Comparison of ENCODE assay signal across 8 cellular contexts in genomic region chr10:103969436-103969835, GRCh38. TPM values are rescaled to one million over a fixed set of nuclear protein-coding genes. Genes with fewer than 3 reads are reported as not detected.
DNase-seq lines count a peak whose midpoint lies in the region; ATAC-seq and TF ChIP-seq lines count a peak whose summit lies in the region.

No MANE protein-coding gene starts in this region.

- H3K27ac ChIP-seq in CD4-positive, CD25-positive, alpha-beta regulatory T cell (ENCODE audit: insufficient read depth, low read length, poor library complexity, severe bottlenecking), result peak overlapping the region; percentile 33
- H3K27ac ChIP-seq in dorsolateral prefrontal cortex, result peak overlapping the region in 38 of 59 donors; percentile 2 to 96 (median 38)
- H3K27ac ChIP-seq in neural cell (ENCODE audit: low read length), result no peak overlapping the region

- no peaks in the 10 kb centered on the region for H3K9me2 ChIP-seq in neural cell (ENCODE audit: insufficient read depth, low read length)

- peaks cover 44% of the 10 kb centered on the region for H3K4me1 ChIP-seq in CD4-positive, CD25-positive, alpha-beta regulatory T cell (ENCODE audit: control insufficient read depth, insufficient read depth, low read length, poor library complexity, severe bottlenecking)

- no peak for TF ChIP-seq RAD21 in neural cell (conservative IDR thresholded peaks at IDR 0.05)

- no peak for TF ChIP-seq CTCF in dorsolateral prefrontal cortex (IDR thresholded peaks at IDR 0.05 in 54 of 56, conservative IDR thresholded peaks at IDR 0.05 in 2 of 56; ENCODE audit: low read depth in 1 of 56, partially characterized antibody in 56 of 56)
- TF ChIP-seq CTCF in neural cell (IDR thresholded peaks at IDR 0.05; ENCODE audit: poor library complexity, severe bottlenecking), result no peak

- H3K4me3 ChIP-seq in CD4-positive, CD25-positive, alpha-beta regulatory T cell (ENCODE audit: low read depth, low read length), result peak overlapping the region; percentile 99
- H3K4me3 ChIP-seq in MG63 (peak overlapping the region; percentile 89), dorsolateral prefrontal cortex (peak overlapping the region; percentile 59 to 96 (median 84)), neural cell (ENCODE audit: low read length) (peak overlapping the region; percentile 90)

- peak overlapping the region in 2 of 3 donors; percentile 89 to 98 for H3K27ac Mint-ChIP-seq in CD4-positive, CD25-positive, alpha-beta regulatory T cell

- peaks cover 25% of the 10 kb centered on the region for H3K79me2 ChIP-seq in neural cell (replicated peaks; ENCODE audit: insufficient read depth, low read length)

- no peaks in the 10 kb centered on the region for H3K27me3 Mint-ChIP-seq in CD4-positive, CD25-positive, alpha-beta regulatory T cell

- no peak overlapping the region for H2AFZ ChIP-seq in neural cell (ENCODE audit: low read depth, low read length)

- H3K4me3 Mint-ChIP-seq in CD4-positive, CD25-positive, alpha-beta regulatory T cell, result peak overlapping the region; percentile 98 to 100 (median 98)

- intact Hi-C loops in dorsolateral prefrontal cortex (cut with DNase I), result loop anchor here (5.0 kb wide), 3 partner anchors 37 to 63 kb away; no protein-coding TSS in a partner anchor

- H3K27me3 ChIP-seq in CD4-positive, CD25-positive, alpha-beta regulatory T cell (ENCODE audit: control insufficient read depth, insufficient read depth, low read length), result no peaks in the 10 kb centered on the region
- no peaks in the 10 kb centered on the region for H3K27me3 ChIP-seq in MG63
- no peaks in the 10 kb centered on the region for H3K27me3 ChIP-seq in dorsolateral prefrontal cortex
- H3K27me3 ChIP-seq in neural cell (ENCODE audit: insufficient read depth, low read depth, low read length), result no peaks in the 10 kb centered on the region

- TF ChIP-seq EP300 in neural cell (conservative IDR thresholded peaks at IDR 0.05; ENCODE audit: poor library complexity, severe bottlenecking), result no peak

- ATAC-seq in CD4-positive, CD25-positive, alpha-beta regulatory T cell (ENCODE audit: low read depth in 2 of 2), result no peak
- ATAC-seq in GM19395 (IDR thresholded peaks at IDR 0.05; ENCODE audit: unreplicated experiment) (no peak), HG03442 (IDR thresholded peaks at IDR 0.05; ENCODE audit: unreplicated experiment) (no peak), HG03139 (IDR thresholded peaks at IDR 0.05; ENCODE audit: unreplicated experiment) (no peak), GM18861 (IDR thresholded peaks at IDR 0.05; ENCODE audit: unreplicated experiment) (no peak)

- peaks cover 43 to 75% (median 57%) of the 10 kb centered on the region in 4 donors for H3K4me1 Mint-ChIP-seq in CD4-positive, CD25-positive, alpha-beta regulatory T cell

- H3K36me3 ChIP-seq in CD4-positive, CD25-positive, alpha-beta regulatory T cell (ENCODE audit: control insufficient read depth, insufficient read depth, low read length), result no peaks in the 10 kb centered on the region
- H3K36me3 ChIP-seq in MG63 (no peaks in the 10 kb centered on the region), neural cell (ENCODE audit: insufficient read depth, low read length) (no peaks in the 10 kb centered on the region)

- DNase-seq in CD4-positive, CD25-positive, alpha-beta regulatory T cell, result no peak
- no peak for DNase-seq in MG63
- DNase-seq in dorsolateral prefrontal cortex, result no peak

- no peaks in the 10 kb centered on the region for H3K9me3 ChIP-seq in CD4-positive, CD25-positive, alpha-beta regulatory T cell (ENCODE audit: control insufficient read depth in 2 of 2, low read length in 2 of 2)
- H3K9me3 ChIP-seq in MG63, result no peaks in the 10 kb centered on the region
- no peaks in the 10 kb centered on the region for H3K9me3 ChIP-seq in neural cell (ENCODE audit: low read length)

- peak overlapping the region; percentile 43 for H3K4me2 ChIP-seq in neural cell (ENCODE audit: low read length)

- H3K9ac ChIP-seq in neural cell (ENCODE audit: low read length), result no peak overlapping the region

- H3F3A ChIP-seq in neural cell (ENCODE audit: insufficient read depth, low read length, poor library complexity, severe bottlenecking), result no peaks in the 10 kb centered on the region

- peaks cover 0 to 4% (median 0%) of the 10 kb centered on the region in 7 donors for H3K9me3 Mint-ChIP-seq in CD4-positive, CD25-positive, alpha-beta regulatory T cell

- H3K36me3 Mint-ChIP-seq in CD4-positive, CD25-positive, alpha-beta regulatory T cell, result peaks cover 10% of the 10 kb centered on the region

- no peaks in the 10 kb centered on the region for H4K20me1 ChIP-seq in neural cell (ENCODE audit: insufficient read depth)

TF ChIP-seq in neural cell, 6 proteins besides CTCF, POLR2A, EP300 and RAD21:
- TF ChIP-seq EZH2 (IDR thresholded peaks at IDR 0.05; ENCODE audit: borderline replicate concordance, insufficient read depth, low read length, poor library complexity, severe bottlenecking) (no peak), TAF1 (IDR thresholded peaks at IDR 0.05; ENCODE audit: low read depth) (no peak), POLR2AphosphoS5 (IDR thresholded peaks at IDR 0.05) (no peak), REST (IDR thresholded peaks at IDR 0.05; ENCODE audit: borderline replicate concordance) (no peak), SMC3 (conservative IDR thresholded peaks at IDR 0.05; ENCODE audit: poor library complexity) (no peak), MXI1 (conservative IDR thresholded peaks at IDR 0.05; ENCODE audit: poor library complexity, severe bottlenecking) (no peak)

RNA-seq across cellular contexts. Expression of gene SLK, which starts 2.5 kb away (rescaled TPM):
- total RNA-seq in CD4-positive, CD25-positive, alpha-beta regulatory T cell, result 23.5 TPM
- 1 to 10 TPM; 3.2 to 6.0 (median 3.3) TPM for polyA plus RNA-seq in CD4-positive, CD25-positive, alpha-beta regulatory T cell
- 19.0 and 31.0 TPM in 2 replicates for total RNA-seq in MG63 (2014; rRNA removed; shearing (Covaris generic); ENCODE audit: low replicate concordance)
- 10 to 100 TPM; 27.0 to 53.9 (median 38.6) TPM for total RNA-seq in dorsolateral prefrontal cortex
- polyA plus RNA-seq in neural cell, result 19.7 and 23.7 TPM in 2 replicates
- polyA minus RNA-seq in neural cell, result 58.9 TPM in 2 replicates

RNA-seq across cellular contexts. Expression of gene STN1, which starts 51.5 kb away (rescaled TPM):
- 44.1 TPM for total RNA-seq in CD4-positive, CD25-positive, alpha-beta regulatory T cell
- 100 to 1,000 TPM in 3 of 4 donors, 10 to 100 TPM in 1; 94.5 to 122 (median 109) TPM for polyA plus RNA-seq in CD4-positive, CD25-positive, alpha-beta regulatory T cell
- total RNA-seq in MG63 (2014; rRNA removed; shearing (Covaris generic); ENCODE audit: low replicate concordance), result 29.1 and 33.2 TPM in 2 replicates
- total RNA-seq in dorsolateral prefrontal cortex, result 10 to 100 TPM in 115 of 120 experiments, 1 to 10 TPM in 5; 7.9 to 24.9 (median 15.5) TPM
- 8.4 and 9.4 TPM in 2 replicates for polyA plus RNA-seq in neural cell
- polyA minus RNA-seq in neural cell, result 9.7 and 10.2 TPM in 2 replicates
